ENCODE assay signal across 22 cellular contexts in genomic region chr1:175822575-175822974, GRCh38.
DNase-seq lines count a peak whose midpoint lies in the region; FAIRE-seq and TF ChIP-seq lines count a peak whose summit lies in the region.
"Had no signal": no experiment of that assay in that cellular context is flagged by ENCODE, and none has a peak within 500 bp of the region (broad histone marks: within the 10 kb centered on the region; RNA-seq: fewer than 3 reads in every experiment).

No MANE protein-coding gene starts in this region.

- H3K36me3 ChIP-seq in adipocyte (ENCODE audit: control insufficient read depth, insufficient read depth, low read length, severe bottlenecking) (no peaks in the 10 kb centered on the region), keratinocyte (ENCODE audit: control insufficient read depth in 2 of 2, extremely low read depth in 1 of 2, insufficient read depth in 2 of 2, low read length in 2 of 2) (no peaks in the 10 kb centered on the region), SJCRH30 (no peaks in the 10 kb centered on the region)
- H3K36me3 ChIP-seq: upper lobe of right lung had no signal

- no peak overlapping the region for H2AFZ ChIP-seq in keratinocyte (ENCODE audit: control insufficient read depth, low read length)

- no peak overlapping the region for H3K9ac ChIP-seq in adipocyte (ENCODE audit: low read length)
- H3K9ac ChIP-seq in keratinocyte (ENCODE audit: control insufficient read depth, extremely low read depth, insufficient read depth, low read length), result no peak overlapping the region
- H3K9ac ChIP-seq: KMS-11 had no signal

- H3K9me3 ChIP-seq in adipocyte (ENCODE audit: control insufficient read depth, low read length) (no peaks in the 10 kb centered on the region), keratinocyte (ENCODE audit: control insufficient read depth, low read depth, low read length) (no peaks in the 10 kb centered on the region), SJCRH30 (replicated peaks) (no peaks in the 10 kb centered on the region)
- H3K9me3 ChIP-seq: upper lobe of right lung had no signal

- no peaks in the 10 kb centered on the region for H3K9me1 ChIP-seq in keratinocyte (ENCODE audit: control insufficient read depth, extremely low read depth, insufficient read depth, low read length)

- peaks cover 1% of the 10 kb centered on the region for H3K36me3 Mint-ChIP-seq in endothelial cell (ENCODE audit: low read depth, unreplicated experiment)

- H3K4me1 ChIP-seq in adipocyte (ENCODE audit: control insufficient read depth, insufficient read depth, low read length), result peaks cover 20% of the 10 kb centered on the region
- H3K4me1 ChIP-seq in keratinocyte (ENCODE audit: control insufficient read depth, extremely low read depth, insufficient read depth, low read length), result peaks cover 9% of the 10 kb centered on the region
- H3K4me1 ChIP-seq in SJCRH30, result no peaks in the 10 kb centered on the region
- H3K4me1 ChIP-seq: upper lobe of right lung had no signal

- H3K27ac ChIP-seq in keratinocyte (ENCODE audit: control insufficient read depth, insufficient read depth, low read length), result no peak overlapping the region
- no peak overlapping the region for H3K27ac ChIP-seq in SJCRH30
- H3K27ac ChIP-seq: dorsolateral prefrontal cortex, KMS-11, upper lobe of right lung had no signal

- H3K4me1 Mint-ChIP-seq in endothelial cell (ENCODE audit: unreplicated experiment), result peaks cover 14% of the 10 kb centered on the region
- H3K4me1 Mint-ChIP-seq: activated B cell treated with CpG ODN at 0.5 μM for 24 hours; activated CD4-positive, alpha-beta memory T cell treated with anti-CD3 and anti-CD28 coated beads, Interleukin-2, amount 10 ng/mL, durations not matched to agents 7 days and 5 days; stimulated activated naive CD8-positive, alpha-beta T cell treated with anti-CD3 and anti-CD28 coated beads, Interleukin-15, amount 100 ng/mL, for 72 hours had no signal

- dilution Hi-C loops in keratinocyte (cut with MboI; ENCODE audit: extremely low pct_ligation_motif_present, low sequenced_read_pairs), result no loop called here

- no peaks in the 10 kb centered on the region for H3K27me3 Mint-ChIP-seq in endothelial cell (ENCODE audit: unreplicated experiment)

- DNase-seq in AG08395 (ENCODE audit: low spot score) (peak; percentile 68), HCEC 1CT (peak; percentile 8), adipocyte (ENCODE audit: low read depth) (peak; percentile 27), keratinocyte (ENCODE audit: low read depth, low spot score) (peak; percentile 5), NCI-H446 (lab: John Stamatoyannopoulos, UW) (no peak), endothelial cell (ENCODE audit: low spot score) (no peak), SJCRH30 (no peak), HT-29 (ENCODE audit: low spot score) (no peak)
- DNase-seq: activated B cell treated with CpG ODN at 0.5 μM for 24 hours; activated CD4-positive, alpha-beta memory T cell treated with anti-CD3 and anti-CD28 coated beads, Interleukin-2, amount 10 ng/mL, durations not matched to agents 7 days and 5 days; activated T-cell treated with anti-CD3 and anti-CD28 coated beads for 4 hours; C1 segment of cervical spinal cord; central memory CD4-positive, alpha-beta T cell; dorsolateral prefrontal cortex; NCI-H1092 treated with DMSO at 0.1 percent for 48 hours; NCI-H2029; NCI-H345; stimulated activated CD4-positive, alpha-beta T cell treated with anti-CD3 and anti-CD28 coated beads, Interleukin-4, amount 100 ng/mL, for 4 hours; stimulated activated naive CD8-positive, alpha-beta T cell treated with anti-CD3 and anti-CD28 coated beads, Interleukin-15, amount 100 ng/mL, for 72 hours; upper lobe of right lung had no signal

- H3K4me3 ChIP-seq in adipocyte (ENCODE audit: low read length) (no peak overlapping the region), keratinocyte (ENCODE audit: control insufficient read depth in 2 of 3, extremely low read depth in 1 of 3, insufficient read depth in 2 of 3, low read depth in 1 of 3, low read length in 3 of 3) (no peak overlapping the region), SJCRH30 (no peak overlapping the region)
- H3K4me3 ChIP-seq: dorsolateral prefrontal cortex, upper lobe of right lung had no signal

- H3K79me2 ChIP-seq in keratinocyte (ENCODE audit: control insufficient read depth, insufficient read depth, low read length), result no peaks in the 10 kb centered on the region

- H3K4me2 ChIP-seq in keratinocyte (ENCODE audit: control insufficient read depth, extremely low read depth, insufficient read depth, low read depth, low read length), result no peak overlapping the region
- H3K4me2 ChIP-seq: KMS-11 had no signal

- no peaks in the 10 kb centered on the region for H4K20me1 ChIP-seq in keratinocyte (ENCODE audit: control insufficient read depth, extremely low read depth, insufficient read depth, low read length)

- TF ChIP-seq CTCF in keratinocyte (optimal IDR thresholded peaks at IDR 0.05 in 1 of 3, IDR thresholded peaks at IDR 0.05 in 1 of 3, conservative IDR thresholded peaks at IDR 0.05 in 1 of 3; ENCODE audit: extremely low read depth in 1 of 3, insufficient read depth in 2 of 3, low read length in 3 of 3) (no peak), endothelial cell (IDR thresholded peaks at IDR 0.05; ENCODE audit: unreplicated experiment) (no peak)

- H3K9me3 Mint-ChIP-seq in endothelial cell (ENCODE audit: unreplicated experiment), result peaks cover 1% of the 10 kb centered on the region
- H3K9me3 Mint-ChIP-seq: activated CD4-positive, alpha-beta memory T cell treated with anti-CD3 and anti-CD28 coated beads, Interleukin-2, amount 10 ng/mL, durations not matched to agents 7 days and 5 days; stimulated activated naive CD8-positive, alpha-beta T cell treated with anti-CD3 and anti-CD28 coated beads, Interleukin-15, amount 100 ng/mL, for 72 hours had no signal

- H3K27me3 ChIP-seq in adipocyte (replicated peaks; ENCODE audit: control insufficient read depth, insufficient read depth, low read length) (no peaks in the 10 kb centered on the region), keratinocyte (ENCODE audit: control insufficient read depth, extremely low read depth, insufficient read depth, low read length) (no peaks in the 10 kb centered on the region), SJCRH30 (no peaks in the 10 kb centered on the region)
- H3K27me3 ChIP-seq: dorsolateral prefrontal cortex, upper lobe of right lung had no signal

- peak; percentile 32 for FAIRE-seq in keratinocyte (lab: Jason Lieb, UNC)
- FAIRE-seq: A204.1 had no signal

- H3K27ac Mint-ChIP-seq in endothelial cell (ENCODE audit: unreplicated experiment), result no peak overlapping the region
- H3K27ac Mint-ChIP-seq: activated B cell treated with CpG ODN at 0.5 μM for 24 hours; activated CD4-positive, alpha-beta memory T cell treated with anti-CD3 and anti-CD28 coated beads, Interleukin-2, amount 10 ng/mL, durations not matched to agents 7 days and 5 days; stimulated activated naive CD8-positive, alpha-beta T cell treated with anti-CD3 and anti-CD28 coated beads, Interleukin-15, amount 100 ng/mL, for 72 hours had no signal

- no peak overlapping the region for H3K4me3 Mint-ChIP-seq in endothelial cell (ENCODE audit: unreplicated experiment)
- H3K4me3 Mint-ChIP-seq: activated B cell treated with CpG ODN at 0.5 μM for 24 hours; activated CD4-positive, alpha-beta memory T cell treated with anti-CD3 and anti-CD28 coated beads, Interleukin-2, amount 10 ng/mL, durations not matched to agents 7 days and 5 days; stimulated activated naive CD8-positive, alpha-beta T cell treated with anti-CD3 and anti-CD28 coated beads, Interleukin-15, amount 100 ng/mL, for 72 hours had no signal

Comparison
In these comparisons a context has a peak if more than half of its experiments do, and no peak if none do; other contexts are left out.
1. DNase-seq: peak in AG08395 (single experiment), HCEC 1CT (single experiment), adipocyte (single experiment) and keratinocyte (single experiment); none in NCI-H446 (0 of 2), endothelial cell (single experiment), SJCRH30 (0 of 2) and HT-29 (single experiment).